ENCODE assay signal across 1 cellular context in genomic region chr2:11777886-11778415, GRCh38.
TF ChIP-seq lines count a peak whose summit lies in the region.

No MANE protein-coding gene starts in this region.

TF ChIP-seq in SK-N-SH treated with all-trans-retinoic acid at 6 μM for 48 hours, 23 proteins besides CTCF, POLR2A, EP300 and RAD21 (continued from another document):
- TF ChIP-seq TOX (CRISPR knock-in tag; IDR thresholded peaks at IDR 0.05; ENCODE audit: borderline replicate concordance) (no peak), PPARA (CRISPR knock-in tag; IDR thresholded peaks at IDR 0.05; ENCODE audit: borderline replicate concordance) (no peak), ZC3H10 (CRISPR knock-in tag; IDR thresholded peaks at IDR 0.05) (no peak), ISL1 (CRISPR knock-in tag; IDR thresholded peaks at IDR 0.05) (no peak), SNAI2 (CRISPR knock-in tag; IDR thresholded peaks at IDR 0.05) (no peak), TSHZ2 (CRISPR knock-in tag; IDR thresholded peaks at IDR 0.05) (no peak), GLIS3 (CRISPR knock-in tag; IDR thresholded peaks at IDR 0.05) (no peak), ARNTL (CRISPR knock-in tag; IDR thresholded peaks at IDR 0.05; ENCODE audit: borderline replicate concordance, low read depth) (no peak), ZNF8 (CRISPR knock-in tag; IDR thresholded peaks at IDR 0.05) (no peak), TCF4 (CRISPR knock-in tag; IDR thresholded peaks at IDR 0.05; ENCODE audit: borderline replicate concordance) (no peak), CREB5 (CRISPR knock-in tag; IDR thresholded peaks at IDR 0.05; ENCODE audit: low read depth) (no peak), CSRNP3 (CRISPR knock-in tag; IDR thresholded peaks at IDR 0.05) (no peak), ZFP3 (CRISPR knock-in tag; IDR thresholded peaks at IDR 0.05) (no peak), POU6F1 (CRISPR knock-in tag; IDR thresholded peaks at IDR 0.05; ENCODE audit: borderline replicate concordance, low read depth) (no peak), ZNF565 (CRISPR knock-in tag; conservative IDR thresholded peaks at IDR 0.05; ENCODE audit: low read depth) (no peak)
